Comparison of ENCODE assay signal across 12 cellular contexts in the genomic region with DNA sequence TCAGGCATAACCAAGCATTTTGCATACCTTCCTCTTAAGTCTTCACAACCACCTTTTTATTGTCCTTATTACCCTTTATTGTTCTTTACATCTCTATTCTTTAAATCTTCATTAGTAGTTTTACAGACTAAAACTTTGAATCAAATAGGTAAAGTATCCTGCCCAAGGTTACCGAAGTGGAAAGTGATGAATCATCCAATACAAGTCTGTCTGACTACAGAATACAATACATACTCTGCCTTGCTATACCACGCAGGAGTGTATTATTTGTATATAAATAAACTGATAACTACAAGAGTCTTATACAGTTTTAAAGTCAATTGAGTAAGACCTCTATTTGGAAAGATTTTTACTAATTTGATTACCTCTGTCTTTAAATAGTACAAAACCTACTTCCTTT.
DNase-seq lines count a peak whose midpoint lies in the region; ATAC-seq and TF ChIP-seq lines count a peak whose summit lies in the region.
"Had no signal": no experiment of that assay in that cellular context is flagged by ENCODE, and none has a peak within 500 bp of the region (broad histone marks: within the 10 kb centered on the region; RNA-seq: fewer than 3 reads in every experiment).

No MANE protein-coding gene starts in this region.

- peaks cover 43% of the 10 kb centered on the region for H3K4me1 Mint-ChIP-seq in activated naive CD4-positive, alpha-beta T cell treated with anti-CD3 and anti-CD28 coated beads, Interleukin-2, amount 50 U/mL, for 24 hours
- H3K4me1 Mint-ChIP-seq in activated B cell treated with CpG ODN at 0.5 μM for 24 hours: peaks cover 49% of the 10 kb centered on the region
- H3K4me1 Mint-ChIP-seq in stimulated activated naive CD8-positive, alpha-beta T cell treated with anti-CD3 and anti-CD28 coated beads, Interleukin-15, amount 100 ng/mL, for 72 hours: peaks cover 80% of the 10 kb centered on the region

- H3K27ac Mint-ChIP-seq in activated naive CD4-positive, alpha-beta T cell treated with anti-CD3 and anti-CD28 coated beads, Interleukin-2, amount 50 U/mL, for 24 hours: peak overlapping the region; percentile 37
- H3K27ac Mint-ChIP-seq in activated B cell treated with CpG ODN at 0.5 μM for 24 hours: peak overlapping the region; percentile 71
- peak overlapping the region; percentile 92 to 98 for H3K27ac Mint-ChIP-seq in stimulated activated naive CD8-positive, alpha-beta T cell treated with anti-CD3 and anti-CD28 coated beads, Interleukin-15, amount 100 ng/mL, for 72 hours

- no peak overlapping the region for H3K4me3 ChIP-seq in upper lobe of left lung
- H3K4me3 ChIP-seq: thoracic aorta had no signal

- H3K4me3 Mint-ChIP-seq in activated naive CD4-positive, alpha-beta T cell treated with anti-CD3 and anti-CD28 coated beads, Interleukin-2, amount 50 U/mL, for 24 hours: peak overlapping the region; percentile 51
- peak overlapping the region; percentile 36 for H3K4me3 Mint-ChIP-seq in activated B cell treated with CpG ODN at 0.5 μM for 24 hours
- H3K4me3 Mint-ChIP-seq in stimulated activated naive CD8-positive, alpha-beta T cell treated with anti-CD3 and anti-CD28 coated beads, Interleukin-15, amount 100 ng/mL, for 72 hours: peak overlapping the region; percentile 57 to 58

- DNase-seq in activated naive CD4-positive, alpha-beta T cell (lab: John Stamatoyannopoulos, UW): no peak
- no peak for DNase-seq in activated B cell treated with CpG ODN at 0.5 μM for 24 hours
- no peak for DNase-seq in stimulated activated naive CD8-positive, alpha-beta T cell treated with anti-CD3 and anti-CD28 coated beads, Interleukin-15, amount 100 ng/mL, for 72 hours
- DNase-seq in DMS153 treated with DMSO at 0.1 percent for 48 hours (lab: John Stamatoyannopoulos, UW; ENCODE audit: unreplicated experiment): no peak
- DNase-seq in AG08395 (ENCODE audit: low spot score): no peak
- no peak for DNase-seq in upper lobe of left lung
- DNase-seq: aorta; NCI-H2227 treated with DMSO at 0.1 percent for 48 hours; stimulated activated CD4-positive, alpha-beta T cell treated with anti-CD3 and anti-CD28 coated beads, Interleukin-12 subunit alpha, Interleukin-12 subunit beta, amount 100 ng/mL, for 4 hours had no signal

- H3K27ac ChIP-seq in upper lobe of left lung: no peak overlapping the region
- H3K27ac ChIP-seq: thoracic aorta had no signal

- 79 to 86% methylated on average over 2 of the region's 2 CpGs for WGBS in upper lobe of left lung, 2 donors

- CTCF ChIA-PET in activated B cell treated with CpG ODN at 0.5 μM for 24 hours (lab: Charles Lee): no interaction called here

- no peaks in the 10 kb centered on the region for H3K27me3 Mint-ChIP-seq in activated naive CD4-positive, alpha-beta T cell treated with anti-CD3 and anti-CD28 coated beads, Interleukin-2, amount 50 U/mL, for 24 hours
- no peaks in the 10 kb centered on the region for H3K27me3 Mint-ChIP-seq in activated B cell treated with CpG ODN at 0.5 μM for 24 hours
- no peaks in the 10 kb centered on the region for H3K27me3 Mint-ChIP-seq in stimulated activated naive CD8-positive, alpha-beta T cell treated with anti-CD3 and anti-CD28 coated beads, Interleukin-15, amount 100 ng/mL, for 72 hours

- H3K9me3 ChIP-seq in upper lobe of left lung: no peaks in the 10 kb centered on the region
- H3K9me3 ChIP-seq: thoracic aorta had no signal

- no peak for TF ChIP-seq EP300 in upper lobe of left lung (IDR thresholded peaks at IDR 0.05)

- TF ChIP-seq CTCF in activated B cell treated with CpG ODN at 0.5 μM for 24 hours (IDR thresholded peaks at IDR 0.05) (no peak), upper lobe of left lung (IDR thresholded peaks at IDR 0.05) (no peak)

- no peaks in the 10 kb centered on the region for H3K27me3 ChIP-seq in upper lobe of left lung

- peak; percentile 62 for ATAC-seq in HG02885 (IDR thresholded peaks at IDR 0.05; ENCODE audit: poor library complexity, unreplicated experiment)
- peak; percentile 74 for ATAC-seq in activated B cell treated with CpG ODN at 0.5 μM for 24 hours (ENCODE audit: low read depth)
- ATAC-seq in stimulated activated naive CD8-positive, alpha-beta T cell treated with anti-CD3 and anti-CD28 coated beads, Interleukin-15, amount 100 ng/mL, for 72 hours: no peak
- ATAC-seq in upper lobe of left lung (ENCODE audit: low FRiP score in 2 of 2): no peak

- TF ChIP-seq POLR2A in upper lobe of left lung (IDR thresholded peaks at IDR 0.05): no peak

- H3K36me3 Mint-ChIP-seq in activated naive CD4-positive, alpha-beta T cell treated with anti-CD3 and anti-CD28 coated beads, Interleukin-2, amount 50 U/mL, for 24 hours: peaks cover 5% of the 10 kb centered on the region
- peaks cover 3% of the 10 kb centered on the region for H3K36me3 Mint-ChIP-seq in activated B cell treated with CpG ODN at 0.5 μM for 24 hours (ENCODE audit: low read depth)

- peaks cover 3 to 8% (median 6%) of the 10 kb centered on the region in 4 donors for H3K4me1 ChIP-seq in upper lobe of left lung

- POLR2A ChIA-PET in activated B cell treated with CpG ODN at 0.5 μM for 24 hours (lab: Charles Lee): interaction anchor here (0.7 kb wide), 1 partner anchor 129 kb away, joined by 9 read pairs; no protein-coding TSS in a partner anchor

- H3K36me3 ChIP-seq in upper lobe of left lung: no peaks in the 10 kb centered on the region
- H3K36me3 ChIP-seq: thoracic aorta had no signal

- no peaks in the 10 kb centered on the region for H3K9me3 Mint-ChIP-seq in activated naive CD4-positive, alpha-beta T cell treated with anti-CD3 and anti-CD28 coated beads, Interleukin-2, amount 50 U/mL, for 24 hours
- no peaks in the 10 kb centered on the region for H3K9me3 Mint-ChIP-seq in activated B cell treated with CpG ODN at 0.5 μM for 24 hours
- H3K9me3 Mint-ChIP-seq in stimulated activated naive CD8-positive, alpha-beta T cell treated with anti-CD3 and anti-CD28 coated beads, Interleukin-15, amount 100 ng/mL, for 72 hours: peaks cover 0 to 5% of the 10 kb centered on the region in 2 donors

- intact Hi-C loops in activated B cell treated with CpG ODN at 0.5 μM for 24 hours (cut with micrococcal nuclease): loop anchor here (1.0 to 5.0 kb wide), 2 partner anchors 82 to 162 kb away; no protein-coding TSS in a partner anchor

Comparison
In these comparisons a context has a peak if more than half of its experiments do, and no peak if none do; other contexts are left out.
1. H3K27ac Mint-ChIP-seq: peak in every context shown above with its lines; median percentile 95 in stimulated activated naive CD8-positive, alpha-beta T cell treated with anti-CD3 and anti-CD28 coated beads, Interleukin-15, amount 100 ng/mL, for 72 hours; 71 in activated B cell treated with CpG ODN at 0.5 μM for 24 hours; 37 in activated naive CD4-positive, alpha-beta T cell treated with anti-CD3 and anti-CD28 coated beads, Interleukin-2, amount 50 U/mL, for 24 hours.
2. ATAC-seq: peak in HG02885 (single experiment) and activated B cell treated with CpG ODN at 0.5 μM for 24 hours (single experiment); none in stimulated activated naive CD8-positive, alpha-beta T cell treated with anti-CD3 and anti-CD28 coated beads, Interleukin-15, amount 100 ng/mL, for 72 hours (single experiment) and upper lobe of left lung (0 of 2).
3. Peak in every context shown above with its lines, with median percentiles within 50 percentile points of each other: H3K4me3 Mint-ChIP-seq.